7 cellular contexts compared by ENCODE assay signal in genomic region chr3:32420138-32420981, GRCh38.
A peak's percentile ranks its signal among the peaks of the same experiment; 100 is the strongest.
DNase-seq lines count a peak whose midpoint lies in the region; ATAC-seq and TF ChIP-seq lines count a peak whose summit lies in the region.

No MANE protein-coding gene starts in this region.

- no peaks in the 10 kb centered on the region for H3K36me3 ChIP-seq in iPS-20b (ENCODE audit: insufficient read depth, low read depth, low read length)

- H3K27me3 ChIP-seq in iPS-20b (ENCODE audit: insufficient read depth, low read length), result no peaks in the 10 kb centered on the region

- H3K36me3 Mint-ChIP-seq in stimulated activated naive B cell treated with anti-CD40 and anti-IgM and Interleukin-4, amounts not matched to agents 10 μg/mL and 1 μg/mL and 100 μg/mL, for 72 hours, result peaks cover 13 to 29% of the 10 kb centered on the region in 2 donors

- peaks cover 67 to 93% of the 10 kb centered on the region in 2 donors for H3K4me1 Mint-ChIP-seq in stimulated activated naive B cell treated with anti-CD40 and anti-IgM and Interleukin-4, amounts not matched to agents 10 μg/mL and 1 μg/mL and 100 μg/mL, for 72 hours

- peaks cover 11% of the 10 kb centered on the region for H3K4me1 ChIP-seq in iPS-20b (ENCODE audit: insufficient read depth, low read length)

- peak overlapping the region; percentile 82 for H3K27ac ChIP-seq in iPS-20b (ENCODE audit: low read length)

- peak overlapping the region; percentile 62; the same call in 1 of the 2 replicates for H3K9ac ChIP-seq in iPS-20b (ENCODE audit: low read depth, low read length)

- peak overlapping the region; percentile 48 to 64 for H3K4me3 Mint-ChIP-seq in stimulated activated naive B cell treated with anti-CD40 and anti-IgM and Interleukin-4, amounts not matched to agents 10 μg/mL and 1 μg/mL and 100 μg/mL, for 72 hours

- peak overlapping the region; percentile 95 for H3K27ac Mint-ChIP-seq in stimulated activated naive B cell treated with anti-CD40 and anti-IgM and Interleukin-4, amounts not matched to agents 10 μg/mL and 1 μg/mL and 100 μg/mL, for 72 hours

- H3K27me3 Mint-ChIP-seq in stimulated activated naive B cell treated with anti-CD40 and anti-IgM and Interleukin-4, amounts not matched to agents 10 μg/mL and 1 μg/mL and 100 μg/mL, for 72 hours, result no peaks in the 10 kb centered on the region

- ATAC-seq in GM21515 (IDR thresholded peaks at IDR 0.05; ENCODE audit: unreplicated experiment), result peak; percentile 61
- ATAC-seq in stimulated activated naive B cell treated with anti-CD40 and anti-IgM and Interleukin-4, amounts not matched to agents 10 μg/mL and 1 μg/mL and 100 μg/mL, for 72 hours (replicated peaks), result peak; percentile 90 to 91

- H3K9me3 Mint-ChIP-seq in stimulated activated naive B cell treated with anti-CD40 and anti-IgM and Interleukin-4, amounts not matched to agents 10 μg/mL and 1 μg/mL and 100 μg/mL, for 72 hours, result peaks cover 0 to 3% of the 10 kb centered on the region in 2 donors

- H3K4me3 ChIP-seq in GM12875 (ENCODE audit: low read depth, low read length) (no peak overlapping the region), iPS-20b (ENCODE audit: low read length) (no peak overlapping the region)

- H3K9me3 ChIP-seq in iPS-20b (ENCODE audit: insufficient read depth, low read depth, low read length), result peaks cover 11% of the 10 kb centered on the region

- TF ChIP-seq CTCF in GM12875 (IDR thresholded peaks at IDR 0.05; ENCODE audit: borderline replicate concordance, insufficient read depth, low read depth, low read length), result 0 out of 2 replicates have a peak, but pooled peaks have one; percentile 11

- DNase-seq in HS-27A (ENCODE audit: low read depth) (peak; percentile 22), inferior parietal cortex (ENCODE audit: extremely low spot score) (no peak)
- peak; percentile 58 to 67 for DNase-seq in activated T-cell treated with anti-CD3 and anti-CD28 coated beads, Interleukin-2, amount 50 U/mL, for 48 hours
- peak; percentile 87 for DNase-seq in stimulated activated naive B cell treated with anti-CD40 and anti-IgM and Interleukin-4, amounts not matched to agents 10 μg/mL and 1 μg/mL and 100 μg/mL, for 72 hours
